In the genomic region with DNA sequence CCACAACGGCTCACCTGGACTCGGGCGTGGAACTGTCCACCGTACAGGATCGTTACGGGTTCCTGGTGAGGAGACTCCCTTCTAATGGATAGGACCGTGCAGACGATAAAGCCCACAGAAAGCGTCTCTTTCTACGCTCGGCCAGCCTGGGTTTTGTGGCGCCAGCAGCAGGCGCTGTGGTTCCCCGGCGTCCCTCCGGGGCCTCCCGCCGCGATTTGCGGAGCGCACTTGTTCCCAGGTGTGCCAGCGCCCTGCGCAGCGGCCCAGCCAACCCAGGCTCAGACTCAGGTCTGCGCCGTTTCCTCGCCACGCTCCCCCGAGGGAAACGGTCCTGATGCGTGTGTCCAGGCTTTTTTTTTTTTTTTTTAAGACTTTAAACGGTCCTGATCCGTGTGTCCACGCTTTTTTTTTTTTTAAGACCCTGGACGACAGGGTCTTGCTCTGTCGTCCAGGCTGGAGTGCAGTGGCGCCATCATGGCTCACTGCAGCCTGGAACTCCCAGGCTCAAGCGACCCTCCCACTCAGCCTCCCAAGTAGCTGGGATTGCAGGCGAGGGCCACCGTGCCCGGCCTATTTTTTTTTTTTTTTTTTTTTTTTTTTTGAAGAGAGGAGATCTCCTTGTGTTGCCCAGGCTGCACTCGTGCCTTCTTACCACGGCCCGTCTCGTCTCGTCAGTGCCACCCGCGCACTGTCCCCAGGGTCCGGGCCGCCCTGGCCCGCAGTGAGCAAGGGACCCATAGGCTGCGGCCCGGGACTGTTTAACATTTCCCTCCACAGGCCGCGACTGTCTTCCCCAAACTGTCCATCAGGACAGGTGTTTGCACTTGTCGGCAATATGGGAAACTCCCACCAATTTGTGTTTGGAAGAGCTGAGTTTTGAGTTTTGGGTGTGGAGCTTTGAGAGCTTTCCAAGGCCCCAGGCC, we compare ENCODE assay signal across 11 cellular contexts. TPM values are rescaled to one million over a fixed set of nuclear protein-coding genes. Genes with fewer than 3 reads are reported as not detected.
DNase-seq lines count a peak whose midpoint lies in the region; ATAC-seq and TF ChIP-seq lines count a peak whose summit lies in the region.
"Had no signal": no experiment of that assay in that cellular context is flagged by ENCODE, and none has a peak within 500 bp of the region (broad histone marks: within the 10 kb centered on the region; RNA-seq: fewer than 3 reads in every experiment).

No MANE protein-coding gene starts in this region.

- H3K27me3 ChIP-seq in MM.1S (replicated peaks; ENCODE audit: insufficient read depth, low read length) (no peaks in the 10 kb centered on the region), adipocyte (replicated peaks; ENCODE audit: control insufficient read depth, insufficient read depth, low read length) (peaks cover 37% of the 10 kb centered on the region)

- no peaks in the 10 kb centered on the region for H3F3A ChIP-seq in MM.1S (ENCODE audit: insufficient read depth, low read length)

- H3K4me1 ChIP-seq in MM.1S (ENCODE audit: low read length) (no peaks in the 10 kb centered on the region), adipocyte (ENCODE audit: control insufficient read depth, insufficient read depth, low read length) (no peaks in the 10 kb centered on the region)

- H3K4me1 Mint-ChIP-seq in mesothelial cell of epicardium = peaks cover 31% of the 10 kb centered on the region

- no peaks in the 10 kb centered on the region for H4K20me1 ChIP-seq in MM.1S (ENCODE audit: insufficient read depth, low read length)

- H3K27ac ChIP-seq in MM.1S (ENCODE audit: low read length) = no peak overlapping the region
- H3K27ac ChIP-seq: epithelial cell of prostate had no signal

- no peaks in the 10 kb centered on the region for H3K9me3 ChIP-seq in MM.1S (replicated peaks; ENCODE audit: insufficient read depth, low read length)
- H3K9me3 ChIP-seq in adipocyte (ENCODE audit: control insufficient read depth, low read length) = no peaks in the 10 kb centered on the region

- no peak overlapping the region for H2AFZ ChIP-seq in MM.1S (ENCODE audit: low read length)

- no peak overlapping the region for H3K9ac ChIP-seq in MM.1S (ENCODE audit: low read length)
- H3K9ac ChIP-seq in adipocyte (ENCODE audit: low read length) = no peak overlapping the region

- H3K27ac Mint-ChIP-seq in mesothelial cell of epicardium = no peak overlapping the region
- H3K27ac Mint-ChIP-seq: stimulated activated naive CD8-positive, alpha-beta T cell treated with anti-CD3 and anti-CD28 coated beads, Interleukin-15, Interleukin-2, amounts not matched to agents 100 ng/mL and 50 ng/mL, for 24 hours had no signal

- no peaks in the 10 kb centered on the region for H3K9me2 ChIP-seq in MM.1S (replicated peaks; ENCODE audit: insufficient read depth, low read length)

- H3K4me2 ChIP-seq in MM.1S (ENCODE audit: low read depth, low read length) = peak overlapping the region; percentile 59

- H3K4me3 Mint-ChIP-seq in mesothelial cell of epicardium = peak overlapping the region; percentile 49
- H3K4me3 Mint-ChIP-seq: stimulated activated naive CD8-positive, alpha-beta T cell treated with anti-CD3 and anti-CD28 coated beads, Interleukin-15, Interleukin-2, amounts not matched to agents 100 ng/mL and 50 ng/mL, for 24 hours had no signal

- DNase-seq in GM03348 (ENCODE audit: low spot score) = peak; percentile 39
- peak; percentile 44 for DNase-seq in MM.1S
- no peak for DNase-seq in adipocyte (ENCODE audit: low read depth)
- peak in 1 of 2 experiments; percentile 57 for DNase-seq in mesothelial cell of epicardium (ENCODE audit: low spot score in 2 of 2, unreplicated experiment in 2 of 2)
- no peak for DNase-seq in occipital lobe (lab: John Stamatoyannopoulos, UW)
- no peak for DNase-seq in NCI-H2171 (lab: John Stamatoyannopoulos, UW)

- H3K27me3 Mint-ChIP-seq in mesothelial cell of epicardium (ENCODE audit: low read depth) = peaks cover 30% of the 10 kb centered on the region

- TF ChIP-seq CTCF in MM.1S (IDR thresholded peaks at IDR 0.05; ENCODE audit: low read length) (peak; percentile 52), mesothelial cell of epicardium (IDR thresholded peaks at IDR 0.05; ENCODE audit: unreplicated experiment) (no peak)

- no peak for ATAC-seq in HG03095 (IDR thresholded peaks at IDR 0.05; ENCODE audit: unreplicated experiment)
- no peak for ATAC-seq in HG03571 (IDR thresholded peaks at IDR 0.05; ENCODE audit: unreplicated experiment)

- no peak overlapping the region; the same call in 1 of the 2 replicates for H3K4me3 ChIP-seq in MM.1S (ENCODE audit: low read length)
- peak overlapping the region; percentile 24 for H3K4me3 ChIP-seq in adipocyte (ENCODE audit: low read length)

- no peaks in the 10 kb centered on the region for H3K36me3 ChIP-seq in MM.1S (replicated peaks; ENCODE audit: insufficient read depth, low read length)
- no peaks in the 10 kb centered on the region for H3K36me3 ChIP-seq in adipocyte (ENCODE audit: control insufficient read depth, insufficient read depth, low read length, severe bottlenecking)

- H3K79me2 ChIP-seq in MM.1S (ENCODE audit: low read length) = no peaks in the 10 kb centered on the region

- H3K36me3 Mint-ChIP-seq in mesothelial cell of epicardium = no peaks in the 10 kb centered on the region
- H3K36me3 Mint-ChIP-seq: IgD-negative memory B cell had no signal

- H3K9me3 Mint-ChIP-seq in mesothelial cell of epicardium = no peaks in the 10 kb centered on the region
- H3K9me3 Mint-ChIP-seq: IgD-negative memory B cell; stimulated activated naive CD8-positive, alpha-beta T cell treated with anti-CD3 and anti-CD28 coated beads, Interleukin-15, Interleukin-2, amounts not matched to agents 100 ng/mL and 50 ng/mL, for 24 hours had no signal

RNA-seq across cellular contexts. Expression of gene GJA3, which starts 23.8 kb away (rescaled TPM):
- total RNA-seq in mesothelial cell of epicardium = 4.4 to 5.3 TPM (median 5.2 TPM) in 3 replicates
- total RNA-seq in occipital lobe = 0.16 TPM

RNA-seq across cellular contexts. Expression of gene GJB2, which starts 55.7 kb away (rescaled TPM):
- total RNA-seq in mesothelial cell of epicardium (24.4 to 27.2 TPM (median 25.4 TPM) in 3 replicates), occipital lobe (3.1 TPM)

Comparison
In these comparisons a context has a peak if more than half of its experiments do, and no peak if none do; other contexts are left out.
1. DNase-seq: peak in GM03348 (single experiment) and MM.1S (single experiment); none in adipocyte (single experiment), occipital lobe (single experiment) and NCI-H2171 (single experiment).